In genomic region chr10:987906-988666, GRCh38 we compare ENCODE assay signal across 8 cellular contexts. TPM values are rescaled to one million over a fixed set of nuclear protein-coding genes. Genes with fewer than 3 reads are reported as not detected.
A peak's percentile ranks its signal among the peaks of the same experiment; 100 is the strongest.
DNase-seq lines count a peak whose midpoint lies in the region; ATAC-seq and TF ChIP-seq lines count a peak whose summit lies in the region.

Gene GTPBP4, plus strand, starts transcription at chr10:988434. Its CDS starts 46 bp downstream, at chr10:988480.

- TF ChIP-seq POLR2A in GM19193 (IDR thresholded peaks at IDR 0.05; ENCODE audit: extremely low read depth, insufficient read depth, insufficient read length), result peak; percentile 86

- peaks cover 3% of the 10 kb centered on the region; the same call in 1 of the 2 replicates for H3K36me3 ChIP-seq in BJ (ENCODE audit: control insufficient read depth, insufficient read depth, low read length)
- peaks cover 4% of the 10 kb centered on the region for H3K36me3 ChIP-seq in colonic mucosa

- CTCF ChIA-PET in BJ (lab: Yijun Ruan, JAX), result interaction anchor here (1.3 kb wide), 1 partner anchor 60 kb away, joined by 3 read pairs; no protein-coding TSS in a partner anchor

- H3K4me3 ChIP-seq in BJ (ENCODE audit: low read depth, low read length) (peak within 1 kb of the TSS; percentile 90), colonic mucosa (peak within 1 kb of the TSS; percentile 69)

- intact Hi-C loops in colonic mucosa (cut with DNase I), result no loop called here

- no peaks in the 10 kb centered on the region for H3K9me3 ChIP-seq in colonic mucosa

- DNase-seq in BJ (ENCODE audit: low read depth) (peak; percentile 64), NCI-H510A (lab: John Stamatoyannopoulos, UW) (peak; percentile 90), colonic mucosa (peak; percentile 99)
- DNase-seq in activated CD4-positive, alpha-beta T cell treated with anti-CD3 and anti-CD28 coated beads for 48 hours, result peak; percentile 98
- peak; percentile 90 to 94 for DNase-seq in stimulated activated CD4-positive, alpha-beta T cell treated with anti-CD3 and anti-CD28 coated beads, Interleukin-1b, Interleukin-23, amount 100 ng/mL, for 4 hours (ENCODE audit: low read depth in 2 of 2)

- TF ChIP-seq CTCF in BJ (IDR thresholded peaks at IDR 0.05; ENCODE audit: insufficient read depth, low read depth, low read length) (no peak), colonic mucosa (IDR thresholded peaks at IDR 0.05) (no peak)

- H3K27me3 ChIP-seq in BJ (ENCODE audit: control insufficient read depth, insufficient read depth, low read length) (no peaks in the 10 kb centered on the region), colonic mucosa (no peaks in the 10 kb centered on the region), layer of hippocampus (ENCODE audit: control insufficient read depth, insufficient read depth, low read length) (no peaks in the 10 kb centered on the region)

- ATAC-seq in HG03439 (IDR thresholded peaks at IDR 0.05; ENCODE audit: unreplicated experiment), result peak; percentile 95

- POLR2A ChIA-PET in BJ (lab: Charles Lee), result interaction anchor here (1.1 kb wide), 1 partner anchor 57 kb away, joined by 3 read pairs; the partner anchor contains the start of gene LARP4B

- H3K9ac ChIP-seq in colonic mucosa (ENCODE audit: low read depth in 2 of 2, low read length in 2 of 2), result peak within 1 kb of the TSS; percentile 92 to 97

- peaks cover 13% of the 10 kb centered on the region for H3K4me1 ChIP-seq in colonic mucosa

- H3K27ac ChIP-seq in colonic mucosa (peak within 1 kb of the TSS; percentile 83), layer of hippocampus (ENCODE audit: low read depth, low read length) (peak within 1 kb of the TSS; percentile 81)

RNA-seq across cellular contexts. Expression of gene GTPBP4, which starts in this region (rescaled TPM):
- polyA plus RNA-seq in BJ (2011; rRNA removed), result 17.3 and 27.3 TPM in 2 replicates
- 17.0 and 21.0 TPM in 2 replicates for polyA minus RNA-seq in BJ (2011; rRNA and poly(A)+ RNA removed)
- total RNA-seq in colonic mucosa, result 10 to 100 TPM; 22.4 to 43.6 TPM

Comparison
In these comparisons a context has a peak if more than half of its experiments do, and no peak if none do; other contexts are left out.
1. Peak in every context shown above with its lines: DNase-seq, ATAC-seq, H3K4me3 ChIP-seq and H3K27ac ChIP-seq.